Comparison of ENCODE assay signal across 27 cellular contexts in genomic region chr9:134678671-134679443, GRCh38. TPM values are rescaled to one million over a fixed set of nuclear protein-coding genes. Genes with fewer than 3 reads are reported as not detected.
DNase-seq lines count a peak whose midpoint lies in the region; ATAC-seq and TF ChIP-seq lines count a peak whose summit lies in the region.
"Had no signal": no experiment of that assay in that cellular context is flagged by ENCODE, and none has a peak within 500 bp of the region (broad histone marks: within the 10 kb centered on the region; RNA-seq: fewer than 3 reads in every experiment).

No MANE protein-coding gene starts in this region.

- H3K36me3 ChIP-seq in endodermal cell (ENCODE audit: control insufficient read depth, insufficient read depth, low read length) = no peaks in the 10 kb centered on the region
- H3K36me3 ChIP-seq in mucosa of descending colon (ENCODE audit: low read depth) = no peaks in the 10 kb centered on the region
- H3K36me3 ChIP-seq in smooth muscle cell (ENCODE audit: low read depth) = no peaks in the 10 kb centered on the region
- H3K36me3 ChIP-seq in body of pancreas (replicated peaks in 1 of 2; ENCODE audit: insufficient read depth in 1 of 2, low read depth in 2 of 2) = no peaks in the 10 kb centered on the region
- H3K36me3 ChIP-seq: esophagus muscularis mucosa, gastrocnemius medialis, tibial nerve had no signal

- TF ChIP-seq POLR2A in body of pancreas (IDR thresholded peaks at IDR 0.05) = no peak

- peaks cover 5% of the 10 kb centered on the region for H3K36me3 Mint-ChIP-seq in endodermal cell (ENCODE audit: low read depth)
- H3K36me3 Mint-ChIP-seq: T-cell had no signal

- 72 to 88% methylated on average over 9 to 17 of the region's 17 CpGs for WGBS in endodermal cell (ENCODE audit: insufficient coverage in 1 of 2, insufficient read length in 1 of 2), 2 experiments
- 79% methylated on average over 17 of the region's 17 CpGs for WGBS in smooth muscle cell (ENCODE audit: low lambda C conversion rate)
- 52 to 66% methylated on average over 10 to 16 of the region's 17 CpGs for WGBS in body of pancreas, 2 donors

- no peak overlapping the region for H2AFZ ChIP-seq in smooth muscle cell (ENCODE audit: low read depth)
- H2AFZ ChIP-seq: PC-9 had no signal

- H3K27ac Mint-ChIP-seq in endodermal cell = peak overlapping the region; percentile 55
- H3K27ac Mint-ChIP-seq: activated CD8-positive, alpha-beta T cell treated with anti-CD3 and anti-CD28 coated beads, Interleukin-2, amount 10 ng/mL, durations not matched to agents 7 days and 5 days; activated T-cell treated with anti-CD3 and anti-CD28 coated beads, Interleukin-2, amount 50 U/mL, for 24 hours; stimulated activated naive CD8-positive, alpha-beta T cell treated with anti-CD3 and anti-CD28 coated beads, Interleukin-15, Interleukin-2, amounts not matched to agents 100 ng/mL and 50 ng/mL, for 24 hours; T-cell had no signal

- H3K4me1 ChIP-seq in endodermal cell (ENCODE audit: control insufficient read depth, insufficient read depth, low read length) (no peaks in the 10 kb centered on the region), mucosa of descending colon (ENCODE audit: low read depth) (peaks cover 2% of the 10 kb centered on the region), smooth muscle cell (ENCODE audit: low read depth) (peaks cover 10% of the 10 kb centered on the region), body of pancreas (no peaks in the 10 kb centered on the region)
- H3K4me1 ChIP-seq: gastrocnemius medialis had no signal

- ATAC-seq in mucosa of descending colon (no peak), body of pancreas (no peak)
- ATAC-seq: activated CD8-positive, alpha-beta T cell treated with anti-CD3 and anti-CD28 coated beads, Interleukin-2, amount 10 ng/mL, durations not matched to agents 7 days and 5 days; T-cell had no signal

- peaks cover 100% of the 10 kb centered on the region for H4K20me1 ChIP-seq in smooth muscle cell (ENCODE audit: low read depth)

- H3F3A ChIP-seq in smooth muscle cell (ENCODE audit: low read depth) = peaks cover 88% of the 10 kb centered on the region

- H3K4me3 Mint-ChIP-seq in endodermal cell = no peak overlapping the region
- H3K4me3 Mint-ChIP-seq: activated CD8-positive, alpha-beta T cell treated with anti-CD3 and anti-CD28 coated beads, Interleukin-2, amount 10 ng/mL, durations not matched to agents 7 days and 5 days; activated T-cell treated with anti-CD3 and anti-CD28 coated beads, Interleukin-2, amount 50 U/mL, for 24 hours; stimulated activated naive CD8-positive, alpha-beta T cell treated with anti-CD3 and anti-CD28 coated beads, Interleukin-15, Interleukin-2, amounts not matched to agents 100 ng/mL and 50 ng/mL, for 24 hours; T-cell had no signal

- H3K4me3 ChIP-seq in endodermal cell (ENCODE audit: low read length) (no peak overlapping the region), mucosa of descending colon (no peak overlapping the region), smooth muscle cell (no peak overlapping the region), body of pancreas (no peak overlapping the region)
- H3K4me3 ChIP-seq: gastrocnemius medialis, PC-9, tibial nerve had no signal

- H3K9me3 Mint-ChIP-seq in endodermal cell = peaks cover 7% of the 10 kb centered on the region

- H3K9me3 ChIP-seq in endodermal cell (ENCODE audit: control insufficient read depth, low read length) = no peaks in the 10 kb centered on the region
- no peaks in the 10 kb centered on the region for H3K9me3 ChIP-seq in mucosa of descending colon
- H3K9me3 ChIP-seq in smooth muscle cell (replicated peaks; ENCODE audit: low read depth) = no peaks in the 10 kb centered on the region
- H3K9me3 ChIP-seq in body of pancreas = no peaks in the 10 kb centered on the region
- H3K9me3 ChIP-seq: gastrocnemius medialis had no signal

- H3K4me1 Mint-ChIP-seq in endodermal cell = peaks cover 3% of the 10 kb centered on the region
- H3K4me1 Mint-ChIP-seq: T-cell had no signal

- H3K27me3 ChIP-seq in endodermal cell (ENCODE audit: control insufficient read depth, insufficient read depth, low read length, poor library complexity, severe bottlenecking) (no peaks in the 10 kb centered on the region), smooth muscle cell (ENCODE audit: low read depth) (no peaks in the 10 kb centered on the region), body of pancreas (no peaks in the 10 kb centered on the region)
- H3K27me3 ChIP-seq: esophagus muscularis mucosa, tibial nerve had no signal

- peaks cover 98% of the 10 kb centered on the region for H3K79me2 ChIP-seq in smooth muscle cell (ENCODE audit: low read depth)

- H3K4me2 ChIP-seq in smooth muscle cell = peak overlapping the region; percentile 59
- H3K4me2 ChIP-seq: PC-9 had no signal

- H3K9ac ChIP-seq in endodermal cell (ENCODE audit: extremely low read depth, low read length, poor library complexity, severe bottlenecking) (no peak overlapping the region), smooth muscle cell (ENCODE audit: low read depth) (peak overlapping the region; percentile 14)

- H3K27ac ChIP-seq in endodermal cell (ENCODE audit: low read depth, low read length) (no peak overlapping the region), smooth muscle cell (ENCODE audit: low read depth) (peak overlapping the region; percentile 60), body of pancreas (no peak overlapping the region)
- H3K27ac ChIP-seq: C4-2B, gastrocnemius medialis, PC-9 had no signal

- TF ChIP-seq CTCF in endodermal cell (conservative IDR thresholded peaks at IDR 0.05) = no peak
- TF ChIP-seq CTCF in mucosa of descending colon (IDR thresholded peaks at IDR 0.05) = no peak
- no peak for TF ChIP-seq CTCF in smooth muscle cell (IDR thresholded peaks at IDR 0.05; ENCODE audit: borderline replicate concordance, insufficient read depth, poor library complexity, severe bottlenecking)
- no peak for TF ChIP-seq CTCF in body of pancreas (IDR thresholded peaks at IDR 0.05)

- DNase-seq in NCI-H345 (lab: John Stamatoyannopoulos, UW) = peak; percentile 64
- no peak for DNase-seq in endodermal cell
- peak in 2 of 3 donors; percentile 12 to 20 for DNase-seq in mucosa of descending colon
- DNase-seq in smooth muscle cell (lab: John Stamatoyannopoulos, UW; ENCODE audit: unreplicated experiment) = no peak
- DNase-seq in DMS53 treated with DMSO at 0.1 percent for 48 hours (lab: John Stamatoyannopoulos, UW; ENCODE audit: unreplicated experiment) = no peak
- DNase-seq in NCI-H524 treated with DMSO at 0.1 percent for 48 hours (lab: John Stamatoyannopoulos, UW) = no peak
- no peak for DNase-seq in NCI-H1105 (lab: John Stamatoyannopoulos, UW)
- DNase-seq in body of pancreas = no peak
- DNase-seq: activated CD4-positive, alpha-beta T cell treated with anti-CD3 and anti-CD28 coated beads for 1 hour; activated CD8-positive, alpha-beta T cell treated with anti-CD3 and anti-CD28 coated beads, Interleukin-2, amount 10 ng/mL, durations not matched to agents 7 days and 5 days; activated gamma-delta T cell treated with Interleukin-2 at 50 U/mL for 16 hours; activated T-cell treated with anti-CD3 and anti-CD28 coated beads, Interleukin-2, amount 50 U/mL, for 24 hours; Calu3; cortex of kidney; gastrocnemius medialis; islet precursor cell; KG1; mammary epithelial cell; NCI-H1436 treated with DMSO at 0.1 percent for 48 hours; NK-92 treated with Interleukin-12 subunit alpha and Interleukin-12 subunit beta, amount 100 ng/mL, for 24 hours; nucleus accumbens; PC-9; T-cell had no signal

- H3K27me3 Mint-ChIP-seq in endodermal cell (ENCODE audit: insufficient read depth) = no peaks in the 10 kb centered on the region
- H3K27me3 Mint-ChIP-seq: activated T-cell treated with anti-CD3 and anti-CD28 coated beads, Interleukin-2, amount 50 U/mL, for 24 hours had no signal

- intact Hi-C loops in mucosa of descending colon (cut with DNase I, micrococcal nuclease) = no loop called here
- intact Hi-C loops in body of pancreas (cut with DNase I) = no loop called here

RNA-seq across cellular contexts. Expression of gene COL5A1, which starts 37.3 kb away (rescaled TPM):
- total RNA-seq in endodermal cell (10 to 100 TPM; 65.3 to 76.6 TPM), mucosa of descending colon (10 to 100 TPM in 2 of 3 donors, 1 to 10 TPM in 1; 8.6 to 62.3 (median 22.2) TPM), smooth muscle cell (1,084 and 1,167 TPM in 2 replicates), body of pancreas (10 to 100 TPM in 1 of 2 donors, 1 to 10 TPM in 1; 7.0 to 14.5 TPM)
- 47.5 TPM for polyA plus RNA-seq in endodermal cell (2013, experiment 1 of 2)
- 53.7 TPM for polyA plus RNA-seq in endodermal cell (2013, experiment 2 of 2)
- 1,100 and 1,443 TPM in 2 replicates for polyA plus RNA-seq in smooth muscle cell
- total RNA-seq: Calu3 had no signal

Comparison
In these comparisons a context has a peak if more than half of its experiments do, and no peak if none do; other contexts are left out.
1. DNase-seq: peak in NCI-H345 (single experiment) and mucosa of descending colon (2 of 3); none in endodermal cell (single experiment), smooth muscle cell (single experiment), DMS53 treated with DMSO at 0.1 percent for 48 hours (single experiment), NCI-H524 treated with DMSO at 0.1 percent for 48 hours (single experiment), NCI-H1105 (single experiment) and body of pancreas (0 of 4).
2. RNA of gene COL5A1, which starts 37.3 kb away (total RNA-seq): 1,084 to 1,167 TPM in smooth muscle cell; 65.3 to 76.6 TPM in endodermal cell, 8.6 to 62.3 TPM in mucosa of descending colon and 7.0 to 14.5 TPM in body of pancreas; every median in the first group is over 10 times any median in the second.